Comparison of ENCODE assay signal across 24 cellular contexts in genomic region chr16:1122031-1122765, GRCh38. TPM values are rescaled to one million over a fixed set of nuclear protein-coding genes. Genes with fewer than 3 reads are reported as not detected.
"Had no signal": no experiment of that assay in that cellular context is flagged by ENCODE, and none has a peak within 500 bp of the region (broad histone marks: within the 10 kb centered on the region; RNA-seq: fewer than 3 reads in every experiment).

No MANE protein-coding gene starts in this region.

- H3K27ac ChIP-seq: RWPE1, SJSA1, SK-N-MC had no signal

- H3K9me3 ChIP-seq: SJSA1 had no signal

- H3K4me3 ChIP-seq: SJSA1, SK-N-MC had no signal

- DNase-seq: IMR-90, Karpas-422, KG1, MM.1S, NCI-H1048, NCI-H1105, NCI-H1417, NCI-H1436 treated with DMSO at 0.1 percent for 48 hours, NCI-H1694, NCI-H187 treated with DMSO at 0.1 percent for 48 hours, NCI-H2029 treated with DMSO at 0.1 percent for 48 hours, NCI-H2171 treated with DMSO at 0.1 percent for 48 hours, NCI-H345, NCI-H446 treated with DMSO at 0.1 percent for 48 hours, NCI-H510A treated with DMSO at 0.1 percent for 48 hours, NCI-H526, NCI-H82, PC-3, SHP77 had no signal

- H3K4me1 ChIP-seq: SJSA1 had no signal

- H3K36me3 ChIP-seq: SJSA1 had no signal

RNA-seq across cellular contexts. Expression of gene C1QTNF8, which starts 26.2 kb away (rescaled TPM):
- total RNA-seq: HT1080, IMR-90, OCI-LY7, PC-3, SJSA1 had no signal

RNA-seq across cellular contexts. Expression of gene CACNA1H, which starts 30.7 kb away (rescaled TPM):
- total RNA-seq: HT1080, OCI-LY7, SJSA1 had no signal

RNA-seq across cellular contexts. Expression of gene SSTR5, which starts 49.7 kb away (rescaled TPM):
- total RNA-seq: HT1080, IMR-90, OCI-LY7, SJSA1 had no signal
